In the genomic region with DNA sequence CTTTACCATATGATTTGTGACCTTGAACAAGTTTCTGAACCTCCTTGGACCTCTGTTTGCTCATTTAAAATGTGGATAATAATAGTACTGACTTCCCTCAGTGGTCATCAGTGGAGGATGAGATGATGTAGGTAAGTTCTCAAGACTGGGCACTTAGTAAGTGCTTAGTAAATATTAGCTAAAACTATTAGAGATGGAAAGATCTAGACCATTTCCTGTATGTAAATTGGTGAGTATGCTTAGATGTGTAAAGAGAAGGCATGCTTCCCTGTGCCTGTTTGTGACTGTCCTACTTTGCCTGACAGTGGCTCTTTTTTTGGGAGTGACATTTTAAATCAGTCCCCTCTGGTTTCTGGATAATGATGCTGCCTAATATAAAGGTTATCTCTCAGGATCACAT, we compare ENCODE assay signal across 33 cellular contexts.
A peak's percentile ranks its signal among the peaks of the same experiment; 100 is the strongest.
DNase-seq lines count a peak whose midpoint lies in the region; ATAC-seq and TF ChIP-seq lines count a peak whose summit lies in the region.
"Had no signal": no experiment of that assay in that cellular context is flagged by ENCODE, and none has a peak within 500 bp of the region (broad histone marks: within the 10 kb centered on the region; RNA-seq: fewer than 3 reads in every experiment).

No MANE protein-coding gene starts in this region.

- H3K27me3 Mint-ChIP-seq in chondrocyte (ENCODE audit: low read depth): peaks cover 3% of the 10 kb centered on the region

- no peak for TF ChIP-seq CTCF in chondrocyte (IDR thresholded peaks at IDR 0.05)

- peak; percentile 52 for DNase-seq in DMS53 (lab: John Stamatoyannopoulos, UW)
- DNase-seq in RKO (ENCODE audit: low spot score): no peak
- no peak for DNase-seq in NCI-H69 (lab: John Stamatoyannopoulos, UW)
- no peak for DNase-seq in chondrocyte (ENCODE audit: low spot score)
- DNase-seq: activated CD4-positive, alpha-beta T cell treated with anti-CD3 and anti-CD28 coated beads, Interleukin-2, amount 50 U/mL, for 48 hours; activated naive CD4-positive, alpha-beta T cell; Caco-2; cortex of kidney; DND-41; effector memory CD4-positive, alpha-beta T cell; GF-D8; Kasumi-1; mesenchymal stem cell; NCI-H1417; NCI-H2081; NCI-H2227 treated with DMSO at 0.1 percent for 48 hours; NCI-H526 treated with DMSO at 0.1 percent for 48 hours; pancreas; PC-9; SK-N-SH; stimulated activated CD4-positive, alpha-beta T cell treated with anti-CD3 and anti-CD28 coated beads, Interleukin-15, amount 100 ng/mL, for 24 hours; T-helper 2 cell had no signal

- no peaks in the 10 kb centered on the region for H3K9me3 Mint-ChIP-seq in chondrocyte (ENCODE audit: low read depth)
- H3K9me3 Mint-ChIP-seq: neural crest cell; stimulated activated effector memory CD8-positive, alpha-beta T cell treated with anti-CD3 and anti-CD28 coated beads, Interleukin-12 subunit alpha, Interleukin-12 subunit beta, amount 100 ng/mL, for 72 hours; type B pancreatic cell had no signal

- no peaks in the 10 kb centered on the region for H3K36me3 Mint-ChIP-seq in chondrocyte (ENCODE audit: low read depth)
- H3K36me3 Mint-ChIP-seq: stimulated activated effector memory CD8-positive, alpha-beta T cell treated with anti-CD3 and anti-CD28 coated beads, Interleukin-12 subunit alpha, Interleukin-12 subunit beta, amount 100 ng/mL, for 72 hours; type B pancreatic cell had no signal

- no peak overlapping the region for H3K27ac Mint-ChIP-seq in chondrocyte (ENCODE audit: unreplicated experiment)
- H3K27ac Mint-ChIP-seq: stimulated activated effector memory CD8-positive, alpha-beta T cell treated with anti-CD3 and anti-CD28 coated beads, Interleukin-12 subunit alpha, Interleukin-12 subunit beta, amount 100 ng/mL, for 72 hours; type B pancreatic cell had no signal

- H3K4me1 Mint-ChIP-seq in chondrocyte (ENCODE audit: low read depth): no peaks in the 10 kb centered on the region
- H3K4me1 Mint-ChIP-seq: neural crest cell; stimulated activated effector memory CD8-positive, alpha-beta T cell treated with anti-CD3 and anti-CD28 coated beads, Interleukin-12 subunit alpha, Interleukin-12 subunit beta, amount 100 ng/mL, for 72 hours had no signal

- no peak overlapping the region for H3K4me3 Mint-ChIP-seq in chondrocyte (ENCODE audit: unreplicated experiment)
- H3K4me3 Mint-ChIP-seq: neural crest cell; stimulated activated effector memory CD8-positive, alpha-beta T cell treated with anti-CD3 and anti-CD28 coated beads, Interleukin-12 subunit alpha, Interleukin-12 subunit beta, amount 100 ng/mL, for 72 hours; type B pancreatic cell had no signal

- ATAC-seq in GM19025 (IDR thresholded peaks at IDR 0.05; ENCODE audit: low read depth, unreplicated experiment) (peak; percentile 45), GM21529 (IDR thresholded peaks at IDR 0.05; ENCODE audit: unreplicated experiment) (peak; percentile 47), HG03175 (IDR thresholded peaks at IDR 0.05; ENCODE audit: unreplicated experiment) (peak; percentile 42), HG02623 (IDR thresholded peaks at IDR 0.05; ENCODE audit: unreplicated experiment) (no peak)
- ATAC-seq: activated CD4-positive, CD25-positive, alpha-beta regulatory T cell treated with anti-CD3 and anti-CD28 coated beads, Interleukin-2, amount 50 U/mL, for 24 hours; HCT116; left lobe of liver; pancreas; Right ventricle myocardium inferior; stimulated activated effector memory CD8-positive, alpha-beta T cell treated with anti-CD3 and anti-CD28 coated beads, Interleukin-12 subunit alpha, Interleukin-12 subunit beta, amount 100 ng/mL, for 72 hours had no signal
